Comparison of ENCODE assay signal across 1 cellular context in genomic region chr11:44538375-44539054, GRCh38.
TF ChIP-seq lines count a peak whose summit lies in the region.

No MANE protein-coding gene starts in this region.

TF ChIP-seq in HepG2, 621 proteins besides CTCF, POLR2A, EP300 and RAD21 (continued from another document):
- TF ChIP-seq ZNF407 (CRISPR knock-in tag; IDR thresholded peaks at IDR 0.05; ENCODE audit: not compliant biosample characterization) (no peak), ZNF609 (CRISPR knock-in tag; IDR thresholded peaks at IDR 0.05; ENCODE audit: borderline replicate concordance) (no peak), ZNF430 (CRISPR knock-in tag; IDR thresholded peaks at IDR 0.05) (no peak), ZNF383 (CRISPR knock-in tag; IDR thresholded peaks at IDR 0.05; ENCODE audit: borderline replicate concordance) (no peak), AGO2 (optimal IDR thresholded peaks at IDR 0.05; ENCODE audit: low read depth, low read length) (no peak), GMEB1 (CRISPR knock-in tag; IDR thresholded peaks at IDR 0.05; ENCODE audit: borderline replicate concordance) (no peak), STAG1 (CRISPR knock-in tag; IDR thresholded peaks at IDR 0.05) (peak; percentile 94), MED13 (CRISPR knock-in tag; IDR thresholded peaks at IDR 0.05) (no peak), HHEX (CRISPR knock-in tag; IDR thresholded peaks at IDR 0.05) (no peak), HNF4G (IDR thresholded peaks at IDR 0.05; ENCODE audit: borderline replicate concordance, low read depth, low read length) (no peak), HNF4G (CRISPR knock-in tag; IDR thresholded peaks at IDR 0.05; ENCODE audit: borderline replicate concordance, low read depth) (no peak), ZBTB46 (CRISPR knock-in tag; IDR thresholded peaks at IDR 0.05; ENCODE audit: borderline replicate concordance) (no peak), KLF11 (CRISPR knock-in tag; IDR thresholded peaks at IDR 0.05) (no peak), ZNF3 (CRISPR knock-in tag; IDR thresholded peaks at IDR 0.05) (no peak), EEA1 (CRISPR knock-in tag; IDR thresholded peaks at IDR 0.05; ENCODE audit: borderline replicate concordance) (no peak), HDAC6 (IDR thresholded peaks at IDR 0.05; ENCODE audit: low read depth, low read length) (no peak), IRF1 (CRISPR knock-in tag; IDR thresholded peaks at IDR 0.05; ENCODE audit: low read depth) (no peak), ZBED4 (CRISPR knock-in tag; IDR thresholded peaks at IDR 0.05; ENCODE audit: borderline replicate concordance) (0 out of 2 replicates have a peak, but pooled peaks have one; percentile 34), SALL1 (CRISPR knock-in tag; IDR thresholded peaks at IDR 0.05) (peak; percentile 43; the same call in 1 of the 2 replicates), MAZ (IDR thresholded peaks at IDR 0.05; ENCODE audit: borderline replicate concordance, low read depth, low read length) (no peak), MAZ (CRISPR knock-in tag; IDR thresholded peaks at IDR 0.05; ENCODE audit: low read depth) (no peak), ZNF30 (CRISPR knock-in tag; IDR thresholded peaks at IDR 0.05) (no peak), TEAD3 (CRISPR knock-in tag; optimal IDR thresholded peaks at IDR 0.05; ENCODE audit: borderline replicate concordance) (peak; percentile 24)
TF ChIP-seq in HepG2: peak in this region for 13.
